Comparison of ENCODE assay signal across 27 cellular contexts in genomic region chr1:19496529-19496877, GRCh38. TPM values are rescaled to one million over a fixed set of nuclear protein-coding genes. Genes with fewer than 3 reads are reported as not detected.
DNase-seq lines count a peak whose midpoint lies in the region; ATAC-seq and TF ChIP-seq lines count a peak whose summit lies in the region.
"Had no signal": no experiment of that assay in that cellular context is flagged by ENCODE, and none has a peak within 500 bp of the region (broad histone marks: within the 10 kb centered on the region; RNA-seq: fewer than 3 reads in every experiment).

No MANE protein-coding gene starts in this region.

- 0 out of 2 replicates have a peak, but pooled peaks cover 3% of the 10 kb centered on the region for H3K4me1 Mint-ChIP-seq in WTC11
- H3K4me1 Mint-ChIP-seq: activated B cell treated with CpG ODN at 0.5 μM for 24 hours had no signal

- no peak overlapping the region for H3K4me3 Mint-ChIP-seq in WTC11
- H3K4me3 Mint-ChIP-seq: activated B cell treated with CpG ODN at 0.5 μM for 24 hours; activated naive CD4-positive, alpha-beta T cell treated with anti-CD3 and anti-CD28 coated beads, Interleukin-2, amount 10 ng/mL, durations not matched to agents 7 days and 5 days; CD4-positive, alpha-beta T cell had no signal

- H3K9me3 Mint-ChIP-seq in WTC11 = peaks cover 5% of the 10 kb centered on the region
- H3K9me3 Mint-ChIP-seq: activated B cell treated with CpG ODN at 0.5 μM for 24 hours; CD4-positive, alpha-beta T cell; naive thymus-derived CD8-positive, alpha-beta T cell had no signal

- ATAC-seq in heart left ventricle (no peak), WTC11 (no peak)
- ATAC-seq: naive thymus-derived CD8-positive, alpha-beta T cell had no signal

- H3K9me3 ChIP-seq in heart left ventricle = no peaks in the 10 kb centered on the region
- H3K9me3 ChIP-seq in esophagus squamous epithelium = no peaks in the 10 kb centered on the region
- no peaks in the 10 kb centered on the region for H3K9me3 ChIP-seq in ovary
- H3K9me3 ChIP-seq in uterus = no peaks in the 10 kb centered on the region
- H3K9me3 ChIP-seq: colonic mucosa had no signal

- peak overlapping the region in 8 of 12 donors; percentile 47 to 95 (median 83) for H3K27ac ChIP-seq in heart left ventricle
- peak overlapping the region in 3 of 4 donors; percentile 30 to 59 (median 59) for H3K27ac ChIP-seq in esophagus squamous epithelium
- H3K27ac ChIP-seq in ovary = peak overlapping the region; percentile 71 to 80
- H3K27ac ChIP-seq in uterus = peak overlapping the region; percentile 65 to 84
- H3K27ac ChIP-seq: colonic mucosa, PC-9 had no signal

- H3K4me3 ChIP-seq in heart left ventricle (no peak overlapping the region), esophagus squamous epithelium (no peak overlapping the region), ovary (no peak overlapping the region), uterus (no peak overlapping the region)
- H3K4me3 ChIP-seq: colonic mucosa, PC-9 had no signal

- TF ChIP-seq POLR2A in heart left ventricle (IDR thresholded peaks at IDR 0.05) (no peak), esophagus squamous epithelium (IDR thresholded peaks at IDR 0.05) (no peak), ovary (IDR thresholded peaks at IDR 0.05) (no peak), uterus (IDR thresholded peaks at IDR 0.05) (no peak)

- TF ChIP-seq EP300 in ovary (IDR thresholded peaks at IDR 0.05) = no peak

- no peaks in the 10 kb centered on the region for H3K36me3 ChIP-seq in heart left ventricle
- no peaks in the 10 kb centered on the region for H3K36me3 ChIP-seq in esophagus squamous epithelium
- no peaks in the 10 kb centered on the region for H3K36me3 ChIP-seq in ovary
- H3K36me3 ChIP-seq in uterus = no peaks in the 10 kb centered on the region
- H3K36me3 ChIP-seq: colonic mucosa had no signal

- peaks cover 0 to 27% (median 22%) of the 10 kb centered on the region in 12 donors for H3K4me1 ChIP-seq in heart left ventricle
- H3K4me1 ChIP-seq in esophagus squamous epithelium = peaks cover 0 to 28% (median 7%) of the 10 kb centered on the region in 3 donors
- H3K4me1 ChIP-seq in ovary (ENCODE audit: insufficient read depth) = peaks cover 15% of the 10 kb centered on the region
- no peaks in the 10 kb centered on the region for H3K4me1 ChIP-seq in uterus
- H3K4me1 ChIP-seq: colonic mucosa had no signal

- H3K27me3 ChIP-seq in heart left ventricle = no peaks in the 10 kb centered on the region
- no peaks in the 10 kb centered on the region for H3K27me3 ChIP-seq in esophagus squamous epithelium
- H3K27me3 ChIP-seq in ovary = no peaks in the 10 kb centered on the region
- H3K27me3 ChIP-seq in uterus = no peaks in the 10 kb centered on the region
- H3K27me3 ChIP-seq: colonic mucosa had no signal

- WGBS in heart left ventricle, 4 donors = 91 to 100% (median 94%) methylated on average over 1 of the region's 1 CpG
- 78 to 87% methylated on average over 1 of the region's 1 CpG for WGBS in esophagus squamous epithelium, 2 donors
- WGBS in ovary, 3 donors = 96% methylated on average over 1 of the region's 1 CpG

- H3K27me3 Mint-ChIP-seq in WTC11 (ENCODE audit: low read depth) = peaks cover 2% of the 10 kb centered on the region; the same call in 1 of the 2 replicates
- H3K27me3 Mint-ChIP-seq: activated B cell treated with CpG ODN at 0.5 μM for 24 hours; CD4-positive, alpha-beta T cell; naive thymus-derived CD8-positive, alpha-beta T cell had no signal

- CTCF ChIA-PET in WTC11 (lab: Charles Lee) = interaction anchor here (2.1 kb wide), 1 partner anchor 9 kb away, joined by 6 read pairs; no protein-coding TSS in a partner anchor

- POLR2A ChIA-PET in WTC11 (lab: Charles Lee) = no interaction called here

- DNase-seq in heart left ventricle (no peak), cardiac septum (ENCODE audit: low spot score) (no peak), esophagus squamous epithelium (lab: John Stamatoyannopoulos, UW) (no peak), ovary (no peak), uterus (no peak), kidney glomerular epithelial cell (lab: John Stamatoyannopoulos, UW) (no peak), SKM-1 treated with dmso at 0.1 percent for 144 hours (lab: John Stamatoyannopoulos, UW; ENCODE audit: unreplicated experiment) (no peak), WTC11 (ENCODE audit: low spot score) (no peak)
- DNase-seq: activated B cell treated with CpG ODN at 0.5 μM for 24 hours; activated naive CD4-positive, alpha-beta T cell treated with anti-CD3 and anti-CD28 coated beads, Interleukin-2, amount 10 ng/mL, durations not matched to agents 7 days and 5 days; AML-193; amygdala; CD4-positive, alpha-beta T cell; colonic mucosa; effector CD8-positive, alpha-beta T cell; GOT3; naive thymus-derived CD8-positive, alpha-beta T cell; NCI-H1105; NCI-H187 treated with DMSO at 0.1 percent for 48 hours; NCI-H2171 treated with DMSO at 0.1 percent for 48 hours; NCI-H524; NK-92 treated with Interleukin-12 subunit alpha and Interleukin-12 subunit beta, amount 100 ng/mL, for 24 hours; occipital lobe; PC-9; retina; SHP77; stimulated activated CD4-positive, alpha-beta T cell treated with anti-CD3 and anti-CD28 coated beads, Interleukin-2, amount 100 ng/mL, for 48 hours had no signal

- no peak overlapping the region for H3K27ac Mint-ChIP-seq in WTC11
- H3K27ac Mint-ChIP-seq: activated B cell treated with CpG ODN at 0.5 μM for 24 hours; activated naive CD4-positive, alpha-beta T cell treated with anti-CD3 and anti-CD28 coated beads, Interleukin-2, amount 10 ng/mL, durations not matched to agents 7 days and 5 days; CD4-positive, alpha-beta T cell had no signal

- TF ChIP-seq CTCF in heart left ventricle (IDR thresholded peaks at IDR 0.05) (no peak), esophagus squamous epithelium (IDR thresholded peaks at IDR 0.05) (no peak), ovary (IDR thresholded peaks at IDR 0.05) (no peak), uterus (IDR thresholded peaks at IDR 0.05) (no peak), WTC11 (IDR thresholded peaks at IDR 0.05) (no peak)

- H3K36me3 Mint-ChIP-seq in WTC11 = no peaks in the 10 kb centered on the region
- H3K36me3 Mint-ChIP-seq: activated naive CD4-positive, alpha-beta T cell treated with anti-CD3 and anti-CD28 coated beads, Interleukin-2, amount 10 ng/mL, durations not matched to agents 7 days and 5 days had no signal

- intact Hi-C loops in heart left ventricle (cut with DNase I) = loop anchor here in 1 of 10 donors (10.0 kb wide), 1 partner anchor 58 kb away; no protein-coding TSS in a partner anchor
- intact Hi-C loops in cardiac septum (cut with DNase I) = no loop called here
- intact Hi-C loops in esophagus squamous epithelium (cut with DNase I) = no loop called here
- intact Hi-C loops in ovary (cut with DNase I) = loop anchor here in 2 of 4 donors (5.0 to 10.0 kb wide), 2 partner anchors 102 to 151 kb away; no protein-coding TSS in a partner anchor
- intact Hi-C loops in uterus (cut with DNase I; ENCODE audit: low total_unique reads) = no loop called here

TF ChIP-seq in WTC11, 78 proteins besides CTCF, POLR2A, EP300 and RAD21 (continues in another document):
- no peak for TF ChIP-seq ZNF263 (CRISPR knock-in tag; IDR thresholded peaks at IDR 0.05; ENCODE audit: low read depth)
- TF ChIP-seq RORB (CRISPR knock-in tag; IDR thresholded peaks at IDR 0.05) = no peak
- no peak for TF ChIP-seq ETV6 (CRISPR knock-in tag; IDR thresholded peaks at IDR 0.05)
- TF ChIP-seq MAX (CRISPR knock-in tag; IDR thresholded peaks at IDR 0.05) = no peak
- no peak for TF ChIP-seq NR1H2 (CRISPR knock-in tag; IDR thresholded peaks at IDR 0.05)
- TF ChIP-seq ZNF532 (CRISPR knock-in tag; IDR thresholded peaks at IDR 0.05; ENCODE audit: borderline replicate concordance) = no peak

RNA-seq across cellular contexts. Expression of gene CAPZB, which starts 11.2 kb away (rescaled TPM):
- total RNA-seq in heart left ventricle (100 to 1,000 TPM in 8 of 9 donors, 10 to 100 TPM in 1; 77.8 to 348 (median 237) TPM), cardiac septum (213 TPM), esophagus squamous epithelium (100 to 1,000 TPM in 3 of 4 donors, 10 to 100 TPM in 1; 89.4 to 146 (median 126) TPM), ovary (100 to 1,000 TPM in 5 of 7 donors, 10 to 100 TPM in 2; 85.0 to 347 (median 258) TPM), uterus (100 to 1,000 TPM in 3 of 4 donors, 10 to 100 TPM in 1; 94.4 to 281 (median 141) TPM), WTC11 (2021) (348 to 380 TPM (median 363 TPM) in 3 replicates)
- polyA plus RNA-seq in heart left ventricle (100 to 1,000 TPM; 228 to 255 TPM), ovary (100 to 1,000 TPM; 253 to 391 TPM)
